ENCODE assay signal across 8 cellular contexts in the genomic region with DNA sequence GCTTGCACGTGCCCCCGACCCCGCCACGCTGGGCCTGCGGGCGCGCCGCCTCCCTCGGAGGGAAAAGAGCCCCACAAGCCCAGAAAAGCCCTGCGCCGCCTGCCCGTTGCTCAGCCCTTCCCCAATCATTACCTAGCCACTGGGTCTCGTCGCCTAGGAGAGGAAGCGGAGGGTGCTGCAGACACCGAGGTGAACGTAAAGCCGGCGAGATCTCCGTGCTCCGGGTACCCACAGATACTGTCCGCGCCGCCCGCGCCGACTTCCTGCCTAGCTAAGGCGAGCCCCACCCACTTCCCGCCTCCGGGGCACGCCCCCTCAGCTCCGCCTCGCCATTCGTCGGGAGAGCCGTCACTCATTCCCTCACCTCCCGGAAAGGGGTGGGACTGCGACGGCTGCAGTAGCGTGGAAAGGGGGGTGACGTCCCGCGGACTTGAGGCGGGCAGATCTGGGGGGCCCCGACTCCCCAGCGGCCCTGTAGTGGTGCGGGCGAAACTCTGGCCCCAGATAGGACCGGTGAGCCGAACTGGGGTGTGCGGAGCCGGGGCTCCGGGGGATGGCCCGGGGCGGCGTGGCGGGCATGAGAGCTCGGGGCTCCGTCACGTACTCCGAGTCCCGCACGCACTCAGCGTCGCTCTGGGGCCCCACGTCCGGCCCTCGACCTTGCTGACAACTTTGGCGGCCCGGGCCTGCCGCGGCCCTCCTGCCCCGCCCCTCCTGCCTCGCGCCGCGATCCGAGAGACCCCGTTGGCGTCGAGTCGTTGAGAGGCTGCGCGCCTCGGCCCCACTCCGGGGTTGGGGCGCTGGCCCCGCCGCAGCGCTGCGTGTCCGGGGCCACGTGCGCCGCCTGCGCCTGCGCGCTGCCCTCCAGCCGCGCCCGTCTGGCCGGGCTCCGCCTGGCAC. TPM values are rescaled to one million over a fixed set of nuclear protein-coding genes. Genes with fewer than 3 reads are reported as not detected.
A peak's percentile ranks its signal among the peaks of the same experiment; 100 is the strongest.
DNase-seq lines count a peak whose midpoint lies in the region; ATAC-seq, FAIRE-seq and TF ChIP-seq lines count a peak whose summit lies in the region.

A gene (minus strand): TSS at position 239 of the 900 bp plus-strand sequence. CDS start 3,778 bp downstream, outside the sequence.

- H3K36me3 ChIP-seq in WERI-Rb-1 (peaks cover 46% of the 10 kb centered on the region), breast epithelium (no peaks in the 10 kb centered on the region), small intestine (ENCODE audit: control insufficient read depth in 2 of 2, insufficient read depth in 2 of 2, low read length in 2 of 2) (peaks cover 0 to 6% of the 10 kb centered on the region in 2 donors)

- no peak for TF ChIP-seq CTCF in AG04449 (IDR thresholded peaks at IDR 0.05; ENCODE audit: insufficient read depth, low read length, missing control alignments)
- TF ChIP-seq CTCF in WERI-Rb-1 (IDR thresholded peaks at IDR 0.05; ENCODE audit: low read depth, low read length), result no peak
- TF ChIP-seq CTCF in breast epithelium (IDR thresholded peaks at IDR 0.05), result no peak

- TF ChIP-seq POLR2A in breast epithelium (IDR thresholded peaks at IDR 0.05), result peak; percentile 97

- H3K9me3 ChIP-seq in WERI-Rb-1 (ENCODE audit: severe bottlenecking), result no peaks in the 10 kb centered on the region
- H3K9me3 ChIP-seq in breast epithelium, result no peaks in the 10 kb centered on the region
- no peaks in the 10 kb centered on the region for H3K9me3 ChIP-seq in small intestine (ENCODE audit: control insufficient read depth, low read depth)

- H3K27ac ChIP-seq in WERI-Rb-1 (peak within 1 kb of the TSS; percentile 95), breast epithelium (peak within 1 kb of the TSS; percentile 97 to 98), small intestine (ENCODE audit: low read depth in 1 of 2, low read length in 1 of 2) (peak within 1 kb of the TSS; percentile 97 to 99)

- WGBS in small intestine, 3 donors, result 0% methylated on average over 55 to 103 of the region's 103 CpGs

- H3K27me3 ChIP-seq in WERI-Rb-1 (ENCODE audit: insufficient read depth, low read depth, severe bottlenecking) (no peaks in the 10 kb centered on the region), breast epithelium (no peaks in the 10 kb centered on the region), small intestine (ENCODE audit: control insufficient read depth in 2 of 2, insufficient read depth in 2 of 2, low read length in 2 of 2) (no peaks in the 10 kb centered on the region)

- H3K4me1 ChIP-seq in breast epithelium (peaks cover 0 to 14% of the 10 kb centered on the region in 2 donors), small intestine (ENCODE audit: control insufficient read depth in 2 of 2, insufficient read depth in 1 of 2, low read depth in 1 of 2, low read length in 1 of 2) (peaks cover 4 to 18% of the 10 kb centered on the region in 2 donors)

- H3K4me3 ChIP-seq in AG04449 (ENCODE audit: low read depth, low read length), result peak within 1 kb of the TSS; percentile 97
- H3K4me3 ChIP-seq in WERI-Rb-1 (ENCODE audit: low read depth, low read length), result peak within 1 kb of the TSS; percentile 82
- peak within 1 kb of the TSS; percentile 75 to 93 (median 88) for H3K4me3 ChIP-seq in breast epithelium
- peak within 1 kb of the TSS; percentile 84 to 91 for H3K4me3 ChIP-seq in small intestine (ENCODE audit: low read depth in 1 of 2, low read length in 2 of 2)

- ATAC-seq in GM18868 (IDR thresholded peaks at IDR 0.05; ENCODE audit: unreplicated experiment) (peak; percentile 72), HG03103 (IDR thresholded peaks at IDR 0.05; ENCODE audit: low read depth, unreplicated experiment) (peak; percentile 59)

- intact Hi-C loops in breast epithelium (cut with DNase I; ENCODE audit: low total_unique reads), result no loop called here

- CTCF ChIA-PET in AG04449 (lab: Yijun Ruan, JAX), result interaction anchor here (1.0 to 1.9 kb wide), 5 partner anchors 16 to 108 kb away, joined by 3 to 5 read pairs (median 4); no protein-coding TSS in a partner anchor

- POLR2A ChIA-PET in AG04449 (lab: Yijun Ruan, JAX), result interaction anchor here (0.5 to 2.9 kb wide), 17 partner anchors 9 to 207 kb away, joined by 3 to 26 read pairs (median 3); no protein-coding TSS in a partner anchor

- DNase-seq in AG04449 (ENCODE audit: low read depth, low spot score) (peak; percentile 88), NCI-H2196 (lab: John Stamatoyannopoulos, UW; ENCODE audit: unreplicated experiment) (peak; percentile 94), WERI-Rb-1 (peak; percentile 96), breast epithelium (ENCODE audit: low spot score in 2 of 2) (peak; percentile 98 to 99), iPS-NIHi11 (ENCODE audit: low spot score) (peak; percentile 95), small intestine (peak; percentile 97)

- FAIRE-seq in small intestine (lab: Jason Lieb, UNC), result no peak

RNA-seq across cellular contexts. Expression of the gene that starts here (rescaled TPM):
- total RNA-seq in breast epithelium, result 100 to 1,000 TPM; 400 to 717 (median 589) TPM
- polyA plus RNA-seq in small intestine, result 100 to 1,000 TPM; 491 to 829 (median 492) TPM

Comparison
In these comparisons a context has a peak if more than half of its experiments do, and no peak if none do; other contexts are left out.
1. Peak in every context shown above with its lines: DNase-seq, ATAC-seq, H3K4me3 ChIP-seq and H3K27ac ChIP-seq.